ENCODE assay signal across 1 cellular context in the genomic region with DNA sequence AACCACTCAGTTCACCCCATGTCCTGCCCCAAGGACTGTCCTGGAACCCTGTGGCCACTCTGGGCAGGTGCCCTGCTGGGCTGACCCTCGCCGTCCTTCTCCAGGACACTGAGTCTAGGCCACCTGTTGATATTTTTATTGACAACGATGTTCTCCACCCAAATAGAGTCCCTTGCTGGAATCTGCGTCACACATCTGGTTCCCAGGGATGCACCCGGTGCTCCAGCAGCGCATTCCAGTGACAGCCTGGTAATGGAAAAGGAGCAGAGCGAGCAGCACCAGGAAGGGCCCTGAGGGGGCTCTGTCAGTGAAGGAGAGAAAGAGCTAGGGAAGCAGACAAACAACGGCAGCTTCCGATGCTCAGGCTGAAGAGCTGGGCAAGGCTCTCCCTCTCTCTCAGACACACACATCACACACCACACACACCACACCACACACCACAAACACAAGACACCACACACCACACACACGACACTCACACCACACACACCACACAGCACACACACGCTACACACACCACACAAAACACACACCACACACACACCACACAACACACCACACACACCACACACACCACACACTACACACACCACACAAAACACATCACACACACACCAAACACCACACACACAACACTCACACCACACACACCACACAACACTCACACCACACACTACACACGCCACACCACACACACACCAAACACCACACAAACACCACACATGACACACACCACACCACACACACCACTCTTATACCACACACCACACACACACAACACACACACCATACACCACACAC.
TF ChIP-seq lines count a peak whose summit lies in the region.

No MANE protein-coding gene starts in this region.

TF ChIP-seq in K562, 482 proteins besides CTCF, POLR2A, EP300 and RAD21 (continued from another document):
- TF ChIP-seq PBX2 (CRISPR knock-in tag; IDR thresholded peaks at IDR 0.05; ENCODE audit: low read depth): no peak
- no peak for TF ChIP-seq PBX2 (tag; conservative IDR thresholded peaks at IDR 0.05; ENCODE audit: low read depth)
- 0 out of 2 replicates have a peak, but pooled peaks have one; percentile 18 for TF ChIP-seq DPF2 (IDR thresholded peaks at IDR 0.05)
- no peak for TF ChIP-seq CHD2 (IDR thresholded peaks at IDR 0.05; ENCODE audit: low read depth, low read length)
- TF ChIP-seq SMARCB1 (IDR thresholded peaks at IDR 0.05; ENCODE audit: insufficient read length, low read depth): no peak
- TF ChIP-seq DEAF1 (CRISPR knock-in tag; IDR thresholded peaks at IDR 0.05): no peak
- TF ChIP-seq NELFE (IDR thresholded peaks at IDR 0.05; ENCODE audit: insufficient read depth, insufficient read length): no peak
- 0 out of 2 replicates have a peak, but pooled peaks have one; percentile 34 for TF ChIP-seq ZBTB26 (CRISPR knock-in tag; IDR thresholded peaks at IDR 0.05)
- no peak for TF ChIP-seq POLR2B (IDR thresholded peaks at IDR 0.05; ENCODE audit: low read depth, partially characterized antibody)
- no peak for TF ChIP-seq HNRNPH1 (optimal IDR thresholded peaks at IDR 0.05; ENCODE audit: low read depth, low read length)
- TF ChIP-seq TRIM24 (IDR thresholded peaks at IDR 0.05): 0 out of 4 replicates have a peak, but pooled peaks of 1 of the 2 experiments have one; percentile 12
- TF ChIP-seq RFX1 (IDR thresholded peaks at IDR 0.05): no peak
- no peak for TF ChIP-seq CXXC5 (CRISPR knock-in tag; IDR thresholded peaks at IDR 0.05)
- TF ChIP-seq, protein P1, sequence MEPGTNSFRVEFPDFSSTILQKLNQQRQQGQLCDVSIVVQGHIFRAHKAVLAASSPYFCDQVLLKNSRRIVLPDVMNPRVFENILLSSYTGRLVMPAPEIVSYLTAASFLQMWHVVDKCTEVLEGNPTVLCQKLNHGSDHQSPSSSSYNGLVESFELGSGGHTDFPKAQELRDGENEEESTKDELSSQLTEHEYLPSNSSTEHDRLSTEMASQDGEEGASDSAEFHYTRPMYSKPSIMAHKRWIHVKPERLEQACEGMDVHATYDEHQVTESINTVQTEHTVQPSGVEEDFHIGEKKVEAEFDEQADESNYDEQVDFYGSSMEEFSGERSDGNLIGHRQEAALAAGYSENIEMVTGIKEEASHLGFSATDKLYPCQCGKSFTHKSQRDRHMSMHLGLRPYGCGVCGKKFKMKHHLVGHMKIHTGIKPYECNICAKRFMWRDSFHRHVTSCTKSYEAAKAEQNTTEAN (CRISPR knock-in tag; IDR thresholded peaks at IDR 0.05): no peak
- no peak for TF ChIP-seq ZNF436 (CRISPR knock-in tag; IDR thresholded peaks at IDR 0.05)
- no peak for TF ChIP-seq NCOA6 (IDR thresholded peaks at IDR 0.05)
- TF ChIP-seq ZNF586 (CRISPR knock-in tag; conservative IDR thresholded peaks at IDR 0.05): no peak
- no peak for TF ChIP-seq MYC (IDR thresholded peaks at IDR 0.05; ENCODE audit: low read depth, low read length)
- TF ChIP-seq MYC (CRISPR knock-in tag; IDR thresholded peaks at IDR 0.05; ENCODE audit: borderline replicate concordance, low read depth): no peak
- TF ChIP-seq HDAC1 (IDR thresholded peaks at IDR 0.05): peak in 1 of 2 experiments; percentile 29; a peak in 1 of 4 replicates
- TF ChIP-seq TAF7 (tag; IDR thresholded peaks at IDR 0.05): no peak
- no peak for TF ChIP-seq HNRNPK (IDR thresholded peaks at IDR 0.05; ENCODE audit: low read depth, low read length, poor library complexity, severe bottlenecking)
